Comparison of ENCODE assay signal across 8 cellular contexts in genomic region chr4:26858035-26858918, GRCh38. TPM values are rescaled to one million over a fixed set of nuclear protein-coding genes. Genes with fewer than 3 reads are reported as not detected.
DNase-seq lines count a peak whose midpoint lies in the region; ATAC-seq and TF ChIP-seq lines count a peak whose summit lies in the region.

No MANE protein-coding gene starts in this region.

- BruUV-seq in Calu3 (replicated peaks; lab: Mats Ljungman, UMichigan) = no TSS peak

- peak overlapping the region; percentile 80 for H3K4me3 Mint-ChIP-seq in Calu3 (ENCODE audit: low read depth, unreplicated experiment)

- H3K4me2 ChIP-seq in neural cell (ENCODE audit: low read length) = peak overlapping the region; percentile 92

- H2AFZ ChIP-seq in neural cell (ENCODE audit: low read depth, low read length) = peak overlapping the region; percentile 41

- intact Hi-C loops in Calu3 (cut with micrococcal nuclease; ENCODE audit: unreplicated experiment) = no loop called here

- H3K79me2 ChIP-seq in neural cell (replicated peaks; ENCODE audit: insufficient read depth, low read length) = peaks cover 10% of the 10 kb centered on the region

- H3K27me3 ChIP-seq in neural cell (ENCODE audit: insufficient read depth, low read depth, low read length) = no peaks in the 10 kb centered on the region

- H3K36me3 Mint-ChIP-seq in Calu3 (ENCODE audit: insufficient read depth, unreplicated experiment) = peaks cover 42% of the 10 kb centered on the region

- no peaks in the 10 kb centered on the region for H3K9me2 ChIP-seq in neural cell (ENCODE audit: insufficient read depth, low read length)

- no peak for ATAC-seq in omental fat pad (ENCODE audit: low FRiP score)

- H4K20me1 ChIP-seq in neural cell (ENCODE audit: insufficient read depth) = no peaks in the 10 kb centered on the region

- CTCF ChIA-PET in Calu3 (lab: Charles Lee) = interaction anchor here (0.6 to 0.9 kb wide), 2 partner anchors 28 to 102 kb away, joined by 3 to 4 read pairs; no protein-coding TSS in a partner anchor

- no peak for TF ChIP-seq EP300 in neural cell (conservative IDR thresholded peaks at IDR 0.05; ENCODE audit: poor library complexity, severe bottlenecking)

- peak overlapping the region; percentile 70 for H3K9ac ChIP-seq in neural cell (ENCODE audit: low read length)

- H3K4me1 Mint-ChIP-seq in Calu3 (ENCODE audit: low read depth, unreplicated experiment) = peaks cover 14% of the 10 kb centered on the region

- H3K36me3 ChIP-seq in neural cell (ENCODE audit: insufficient read depth, low read length) = no peaks in the 10 kb centered on the region

- H3K9me3 ChIP-seq in neural cell (ENCODE audit: low read length) = no peaks in the 10 kb centered on the region

- TF ChIP-seq RAD21 in neural cell (conservative IDR thresholded peaks at IDR 0.05) = no peak

- H3K27me3 Mint-ChIP-seq in Calu3 (ENCODE audit: unreplicated experiment) = no peaks in the 10 kb centered on the region

- H3K4me3 ChIP-seq in neural cell (ENCODE audit: low read length) = peak overlapping the region; percentile 86

- no peak for TF ChIP-seq CTCF in Calu3 (IDR thresholded peaks at IDR 0.05; ENCODE audit: unreplicated experiment)
- no peak for TF ChIP-seq CTCF in neural cell (IDR thresholded peaks at IDR 0.05; ENCODE audit: poor library complexity, severe bottlenecking)
- no peak for TF ChIP-seq CTCF in omental fat pad (IDR thresholded peaks at IDR 0.05)

- DNase-seq in Calu3 = no peak
- DNase-seq in NAMALWA (ENCODE audit: low spot score) = peak; percentile 36
- peak; percentile 7 for DNase-seq in dermis blood vessel endothelial cell
- DNase-seq in kidney glomerular epithelial cell (lab: John Stamatoyannopoulos, UW) = no peak
- no peak for DNase-seq in NCI-H2196 treated with DMSO at 0.1 percent for 48 hours (lab: John Stamatoyannopoulos, UW; ENCODE audit: unreplicated experiment)
- DNase-seq in omental fat pad (ENCODE audit: low spot score) = no peak
- no peak for DNase-seq in stimulated activated CD4-positive, alpha-beta T cell treated with anti-CD3 and anti-CD28 coated beads, Interleukin-4, amount 100 ng/mL, for 4 hours

- H3K27ac Mint-ChIP-seq in Calu3 (ENCODE audit: unreplicated experiment) = peak overlapping the region; percentile 20

- peak overlapping the region; percentile 53 for H3K27ac ChIP-seq in neural cell (ENCODE audit: low read length)

- H3F3A ChIP-seq in neural cell (ENCODE audit: insufficient read depth, low read length, poor library complexity, severe bottlenecking) = no peaks in the 10 kb centered on the region

- no peaks in the 10 kb centered on the region for H3K9me3 Mint-ChIP-seq in Calu3 (ENCODE audit: low read depth, unreplicated experiment)

TF ChIP-seq in neural cell, 6 proteins besides CTCF, POLR2A, EP300 and RAD21:
- TF ChIP-seq TAF1 (IDR thresholded peaks at IDR 0.05; ENCODE audit: low read depth) = no peak
- no peak for TF ChIP-seq MXI1 (conservative IDR thresholded peaks at IDR 0.05; ENCODE audit: poor library complexity, severe bottlenecking)
- TF ChIP-seq EZH2 (IDR thresholded peaks at IDR 0.05; ENCODE audit: borderline replicate concordance, insufficient read depth, low read length, poor library complexity, severe bottlenecking) = no peak
- TF ChIP-seq SMC3 (conservative IDR thresholded peaks at IDR 0.05; ENCODE audit: poor library complexity) = no peak
- no peak for TF ChIP-seq POLR2AphosphoS5 (IDR thresholded peaks at IDR 0.05)
- TF ChIP-seq REST (IDR thresholded peaks at IDR 0.05; ENCODE audit: borderline replicate concordance) = peak; percentile 2

RNA-seq across cellular contexts. Expression of gene STIM2, which starts 2.4 kb away (rescaled TPM):
- total RNA-seq in Calu3 (2022) (24.2 and 31.0 TPM in 2 replicates), dermis blood vessel endothelial cell (18.2 and 19.9 TPM in 2 replicates), omental fat pad (10 to 100 TPM; 16.9 to 29.5 (median 22.4) TPM)
- 16.9 and 25.3 TPM in 2 replicates for polyA plus RNA-seq in neural cell
- polyA minus RNA-seq in neural cell = 33.7 and 37.7 TPM in 2 replicates

Comparison
In these comparisons a context has a peak if more than half of its experiments do, and no peak if none do; other contexts are left out.
1. DNase-seq: peak in NAMALWA (single experiment) and dermis blood vessel endothelial cell (single experiment); none in Calu3 (single experiment), kidney glomerular epithelial cell (single experiment), NCI-H2196 treated with DMSO at 0.1 percent for 48 hours (single experiment), omental fat pad (single experiment) and stimulated activated CD4-positive, alpha-beta T cell treated with anti-CD3 and anti-CD28 coated beads, Interleukin-4, amount 100 ng/mL, for 4 hours (0 of 2).